In the genomic region with DNA sequence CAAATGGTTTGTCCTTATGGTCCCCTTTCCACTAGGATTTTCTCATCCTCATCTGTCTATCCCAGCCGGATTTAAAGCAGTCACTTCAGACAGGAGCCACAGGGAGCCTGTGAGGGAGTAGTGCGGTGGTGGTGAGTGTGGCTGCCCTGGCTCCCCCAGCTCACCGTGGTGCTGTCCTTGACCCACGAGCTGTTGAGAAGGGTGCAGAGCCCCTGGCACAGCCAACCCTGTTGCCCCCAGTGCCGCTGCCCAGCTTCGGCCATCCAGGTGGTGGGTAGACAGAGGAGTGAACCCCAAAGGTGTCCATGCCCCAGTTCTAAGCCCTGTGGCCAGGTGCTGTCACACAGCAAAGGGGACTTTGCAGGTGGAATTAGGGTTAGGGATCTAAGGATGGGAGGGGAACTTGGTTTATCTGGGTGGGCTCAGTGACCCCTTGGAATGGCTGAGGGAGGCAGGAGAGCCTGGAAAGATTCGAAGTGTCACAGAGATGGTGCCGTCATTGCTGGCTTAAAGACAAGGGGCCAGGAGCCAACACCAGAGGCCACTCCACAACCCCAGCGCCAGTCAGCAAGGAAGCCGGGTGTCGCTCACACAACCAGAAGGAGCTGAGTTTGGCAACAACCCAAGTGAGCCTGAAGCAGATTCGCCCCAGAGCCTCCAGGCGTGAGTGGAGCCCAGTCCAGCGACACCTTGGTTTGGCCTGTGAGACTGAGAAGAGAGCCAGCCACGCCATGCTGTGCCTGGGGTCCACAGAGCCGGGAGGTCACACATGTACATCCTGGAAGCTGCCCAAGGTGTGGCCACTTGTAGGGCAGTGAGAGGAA, we compare ENCODE assay signal across 26 cellular contexts.
DNase-seq lines count a peak whose midpoint lies in the region; ATAC-seq, FAIRE-seq and TF ChIP-seq lines count a peak whose summit lies in the region.
"Had no signal": no experiment of that assay in that cellular context is flagged by ENCODE, and none has a peak within 500 bp of the region (broad histone marks: within the 10 kb centered on the region; RNA-seq: fewer than 3 reads in every experiment).

No MANE protein-coding gene starts in this region.

- no peaks in the 10 kb centered on the region for H3K9me1 ChIP-seq in IMR-90 (ENCODE audit: insufficient read depth, low read length)

- H2AFZ ChIP-seq in IMR-90 (replicated peaks; ENCODE audit: low read length, poor library complexity), result peak overlapping the region; percentile 14
- H2AFZ ChIP-seq in HepG2 (ENCODE audit: low read length), result no peak overlapping the region
- H2AFZ ChIP-seq in osteoblast (ENCODE audit: low read length), result no peak overlapping the region

- CTCF ChIA-PET in IMR-90 (lab: Yijun Ruan, JAX) (no interaction called here), HepG2 (lab: Yijun Ruan, JAX; ENCODE audit: low intra/inter-chr PET ratio, low total read pairs) (no interaction called here)

- ATAC-seq in IMR-90 (ENCODE audit: low read depth) (no peak), HepG2 (no peak), HG03354 (IDR thresholded peaks at IDR 0.05; ENCODE audit: poor library complexity, severe bottlenecking, unreplicated experiment) (no peak)
- ATAC-seq: activated T-cell treated with anti-CD3 and anti-CD28 coated beads, Interleukin-2, amount 50 U/mL, for 72 hours; GM12878 had no signal

- no peaks in the 10 kb centered on the region for H3K79me2 ChIP-seq in HepG2 (ENCODE audit: insufficient read depth, low read length)
- H3K79me2 ChIP-seq in osteoblast (ENCODE audit: insufficient read depth, low read length), result no peaks in the 10 kb centered on the region

- H3K27ac ChIP-seq in IMR-90 (ENCODE audit: insufficient read depth, low read length) (no peak overlapping the region), coronary artery (no peak overlapping the region), HepG2 (ENCODE audit: extremely low read length, insufficient read depth, low read length) (no peak overlapping the region), WERI-Rb-1 (no peak overlapping the region), osteoblast (ENCODE audit: low read depth, low read length) (no peak overlapping the region)
- H3K27ac ChIP-seq: Peyer's patch, psoas muscle, SJCRH30, skin epidermis, vagina had no signal

- TF ChIP-seq RAD21 in IMR-90 (IDR thresholded peaks at IDR 0.05; ENCODE audit: low read length) (no peak), HepG2 (CRISPR knock-in tag; IDR thresholded peaks at IDR 0.05) (no peak)

- no peak overlapping the region for H3K56ac ChIP-seq in IMR-90 (ENCODE audit: extremely low read depth, insufficient read depth, low read length)

- H3K4me1 ChIP-seq in IMR-90 (ENCODE audit: control insufficient read depth, insufficient read depth, low read length) (no peaks in the 10 kb centered on the region), HepG2 (ENCODE audit: insufficient read depth, low read length) (no peaks in the 10 kb centered on the region), osteoblast (ENCODE audit: insufficient read depth, low read length) (no peaks in the 10 kb centered on the region)
- H3K4me1 ChIP-seq: Caco-2, Peyer's patch, psoas muscle, vagina had no signal

- H3K79me1 ChIP-seq in IMR-90 (ENCODE audit: low read depth in 1 of 2, low read length in 2 of 2), result no peaks in the 10 kb centered on the region

- TF ChIP-seq CTCF in IMR-90 (conservative IDR thresholded peaks at IDR 0.05; ENCODE audit: low read depth, low read length), result no peak
- no peak for TF ChIP-seq CTCF in coronary artery (IDR thresholded peaks at IDR 0.05)
- TF ChIP-seq CTCF in HepG2 (CRISPR knock-in tag; IDR thresholded peaks at IDR 0.05), result no peak
- TF ChIP-seq CTCF in WERI-Rb-1 (IDR thresholded peaks at IDR 0.05; ENCODE audit: low read depth, low read length), result no peak
- TF ChIP-seq CTCF in osteoblast (IDR thresholded peaks at IDR 0.05; ENCODE audit: extremely low read depth, low read depth, low read length), result no peak

- DNase-seq in AG20443 (ENCODE audit: low spot score), result peak; percentile 31
- DNase-seq in IMR-90, result no peak
- peak; percentile 55 for DNase-seq in coronary artery (ENCODE audit: low spot score)
- no peak for DNase-seq in HepG2 (ENCODE audit: low spot score)
- no peak for DNase-seq in WERI-Rb-1
- DNase-seq in osteoblast (ENCODE audit: insufficient read length, low spot score, missing footprints), result no peak
- DNase-seq in activated effector memory CD4-positive, alpha-beta T cell treated with anti-CD3 and anti-CD28 coated beads, Interleukin-2, amount 50 U/mL, for 16 hours, result no peak
- DNase-seq: activated CD4-positive, alpha-beta T cell treated with anti-CD3 and anti-CD28 coated beads for 48 hours; activated naive CD4-positive, alpha-beta T cell treated with anti-CD3 and anti-CD28 coated beads, Interleukin-2, amount 10 ng/mL, durations not matched to agents 7 days and 5 days; activated T-cell treated with anti-CD3 and anti-CD28 coated beads, Interleukin-2, amount 50 U/mL, for 72 hours; amniotic stem cell; Caco-2; dermis blood vessel endothelial cell; HCEC 1CT; MM.1S; NCI-H1436; NCI-H524; psoas muscle; SJCRH30; stimulated activated CD4-positive, alpha-beta T cell treated with anti-CD3 and anti-CD28 coated beads, Interleukin-2, amount 100 ng/mL, for 24 hours had no signal

- no peak overlapping the region for H2BK120ac ChIP-seq in IMR-90 (ENCODE audit: low read depth, low read length)

- H3K4me3 ChIP-seq in IMR-90 (ENCODE audit: insufficient read depth, low read depth, low read length) (no peak overlapping the region), coronary artery (no peak overlapping the region), HepG2 (replicated peaks in 1 of 3; ENCODE audit: insufficient read depth in 1 of 3, low read depth in 2 of 3, low read length in 3 of 3) (no peak overlapping the region), WERI-Rb-1 (ENCODE audit: low read depth, low read length) (no peak overlapping the region), osteoblast (ENCODE audit: insufficient read depth, low read length) (no peak overlapping the region)
- H3K4me3 ChIP-seq: GM12878, Peyer's patch, psoas muscle, SJCRH30, skin epidermis, vagina had no signal

- TF ChIP-seq POLR2A in IMR-90 (IDR thresholded peaks at IDR 0.05; ENCODE audit: low read depth, low read length) (no peak), HepG2 (IDR thresholded peaks at IDR 0.05; ENCODE audit: insufficient read depth in 1 of 2, low read depth in 2 of 2, low read length in 2 of 2) (no peak)

- H3K4ac ChIP-seq in IMR-90 (ENCODE audit: low read depth, low read length), result no peak overlapping the region

- H3K9ac ChIP-seq in IMR-90 (ENCODE audit: low read depth, low read length), result no peak overlapping the region
- no peak overlapping the region for H3K9ac ChIP-seq in HepG2 (ENCODE audit: insufficient read depth, low read depth, low read length)

- no peak for FAIRE-seq in HepG2 (lab: Jason Lieb, UNC)
- FAIRE-seq: bronchial epithelial cell, GM12878 had no signal

- no peak overlapping the region for H3K18ac ChIP-seq in IMR-90 (ENCODE audit: low read depth, low read length)

- no TSS peak for BruUV-seq in IMR-90 (replicated peaks; lab: Mats Ljungman, UMichigan)
- BruUV-seq in HepG2 (replicated peaks; lab: Mats Ljungman, UMichigan), result no TSS peak

- no peak overlapping the region for H4K5ac ChIP-seq in IMR-90 (ENCODE audit: low read depth, low read length)

- no peak overlapping the region for H2AK5ac ChIP-seq in IMR-90 (ENCODE audit: low read depth, low read length)

- in situ Hi-C loops in IMR-90 (cut with MboI; ENCODE audit: low sequenced_read_pairs), result no loop called here
- in situ Hi-C loops in HepG2 (cut with HindIII; ENCODE audit: extremely low pct_ligation_motif_present, low pct_unique_long_range_greater_than_20kb), result no loop called here

- H2BK20ac ChIP-seq in IMR-90 (ENCODE audit: low read depth, low read length), result no peak overlapping the region

- H3K23ac ChIP-seq in IMR-90 (ENCODE audit: low read depth, low read length), result no peak overlapping the region

- 55% methylated on average over 6 of the region's 16 CpGs; no CpG with 5 or more reads in 1 of the 2 experiments for WGBS in IMR-90 (ENCODE audit: extremely low coverage in 2 of 2, insufficient read length in 1 of 2), 2 experiments
- WGBS in HepG2 (ENCODE audit: low lambda C conversion rate), result 52% methylated on average over 8 of the region's 16 CpGs

- dilution Hi-C loops in IMR-90 (cut with HindIII; ENCODE audit: low sequenced_read_pairs, unreplicated experiment), result no loop called here

- H3K27me3 ChIP-seq in IMR-90 (ENCODE audit: control insufficient read depth, insufficient read depth, low read length), result peaks cover 7% of the 10 kb centered on the region
- H3K27me3 ChIP-seq in HepG2 (ENCODE audit: control insufficient read depth in 1 of 2, insufficient read depth in 2 of 2, low read length in 2 of 2), result peaks cover 3 to 5% of the 10 kb centered on the region in 2 experiments; a peak in 2 of 5 replicates
- H3K27me3 ChIP-seq in WERI-Rb-1 (ENCODE audit: insufficient read depth, low read depth, severe bottlenecking), result no peaks in the 10 kb centered on the region
- peaks cover 4% of the 10 kb centered on the region for H3K27me3 ChIP-seq in osteoblast (ENCODE audit: insufficient read depth, low read length)
- H3K27me3 ChIP-seq: Peyer's patch, vagina had no signal

- POLR2A ChIA-PET in IMR-90 (lab: Charles Lee; ENCODE audit: unreplicated experiment) (no interaction called here), HepG2 (lab: Yijun Ruan, JAX) (no interaction called here)

- no peak overlapping the region for H2BK5ac ChIP-seq in IMR-90 (ENCODE audit: low read depth, low read length, poor library complexity, severe bottlenecking)

- no peak overlapping the region for H4K8ac ChIP-seq in IMR-90 (ENCODE audit: low read depth in 2 of 2, low read length in 2 of 2)

- no peak overlapping the region for H2BK15ac ChIP-seq in IMR-90 (ENCODE audit: low read depth, low read length)

- H3K4me2 ChIP-seq in IMR-90 (ENCODE audit: low read depth, low read length) (no peak overlapping the region), HepG2 (ENCODE audit: low read depth, low read length) (no peak overlapping the region), osteoblast (ENCODE audit: insufficient read depth, low read length) (no peak overlapping the region)

- TF ChIP-seq EP300 in HepG2 (IDR thresholded peaks at IDR 0.05; ENCODE audit: low read depth in 2 of 2, low read length in 2 of 2) (no peak), HepG2 (CRISPR knock-in tag; IDR thresholded peaks at IDR 0.05; ENCODE audit: borderline replicate concordance) (no peak)

- no peak overlapping the region for H4K91ac ChIP-seq in IMR-90 (ENCODE audit: insufficient read depth, low read depth, low read length)

- H3K36me3 ChIP-seq in IMR-90 (ENCODE audit: control insufficient read depth, insufficient read depth, low read length), result no peaks in the 10 kb centered on the region
- no peaks in the 10 kb centered on the region for H3K36me3 ChIP-seq in HepG2 (replicated peaks in 1 of 2; ENCODE audit: control insufficient read depth in 1 of 2, insufficient read depth in 2 of 2, low read length in 2 of 2)
- H3K36me3 ChIP-seq in WERI-Rb-1, result no peaks in the 10 kb centered on the region; the same call in 1 of the 2 replicates
- H3K36me3 ChIP-seq in osteoblast (ENCODE audit: insufficient read depth, low read length), result no peaks in the 10 kb centered on the region
- H3K36me3 ChIP-seq: Peyer's patch, SJCRH30, vagina had no signal

- no peaks in the 10 kb centered on the region for H4K20me1 ChIP-seq in IMR-90 (ENCODE audit: insufficient read depth, low read length)
- H4K20me1 ChIP-seq in HepG2 (ENCODE audit: insufficient read depth, low read length), result no peaks in the 10 kb centered on the region
- no peaks in the 10 kb centered on the region for H4K20me1 ChIP-seq in osteoblast (ENCODE audit: insufficient read depth, low read length)

- no peak overlapping the region for H2AK9ac ChIP-seq in IMR-90 (replicated peaks; ENCODE audit: low read depth, low read length, poor library complexity)

- H3K9me3 ChIP-seq in IMR-90 (ENCODE audit: control insufficient read depth, insufficient read depth, low read length) (no peaks in the 10 kb centered on the region), HepG2 (ENCODE audit: low read length) (no peaks in the 10 kb centered on the region), WERI-Rb-1 (ENCODE audit: severe bottlenecking) (no peaks in the 10 kb centered on the region), osteoblast (ENCODE audit: low read depth, low read length) (no peaks in the 10 kb centered on the region)
- H3K9me3 ChIP-seq: Caco-2, Peyer's patch, psoas muscle, SJCRH30, vagina had no signal

- intact Hi-C loops in IMR-90 (cut with micrococcal nuclease), result no loop called here
- intact Hi-C loops in HepG2 (cut with micrococcal nuclease; ENCODE audit: unreplicated experiment), result no loop called here

- H3K14ac ChIP-seq in IMR-90 (replicated peaks; ENCODE audit: low read depth, low read length), result no peak overlapping the region

Comparison
In these comparisons a context has a peak if more than half of its experiments do, and no peak if none do; other contexts are left out.
1. DNase-seq: peak in AG20443 (single experiment) and coronary artery (single experiment); none in IMR-90 (single experiment), HepG2 (single experiment), WERI-Rb-1 (single experiment), osteoblast (single experiment) and activated effector memory CD4-positive, alpha-beta T cell treated with anti-CD3 and anti-CD28 coated beads, Interleukin-2, amount 50 U/mL, for 16 hours (single experiment).